Comparison of ENCODE assay signal across 21 cellular contexts in the genomic region with DNA sequence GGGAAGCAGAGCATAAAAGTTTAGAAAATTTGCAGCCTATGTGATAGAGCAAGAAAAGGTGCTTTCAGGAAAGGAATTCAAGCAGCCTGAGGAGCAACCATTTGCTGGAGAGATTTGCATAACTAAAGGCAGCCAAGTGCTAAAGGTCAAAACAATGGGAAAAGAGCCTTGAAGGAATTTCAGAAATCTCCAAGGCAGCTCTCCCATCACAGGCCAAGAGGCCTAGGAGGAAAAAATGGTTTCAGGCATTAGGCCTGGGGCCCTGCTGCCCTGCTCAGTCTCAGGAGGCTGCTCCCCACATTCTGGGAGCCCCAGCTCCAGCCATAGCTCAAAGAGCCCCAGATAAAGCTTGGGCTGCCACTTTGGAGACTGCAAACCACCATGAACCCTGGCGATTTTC.
DNase-seq lines count a peak whose midpoint lies in the region; ATAC-seq, FAIRE-seq and TF ChIP-seq lines count a peak whose summit lies in the region.
"Had no signal": no experiment of that assay in that cellular context is flagged by ENCODE, and none has a peak within 500 bp of the region (broad histone marks: within the 10 kb centered on the region; RNA-seq: fewer than 3 reads in every experiment).

No MANE protein-coding gene starts in this region.

- TF ChIP-seq EP300 in A549 (IDR thresholded peaks at IDR 0.05) = no peak

- CTCF ChIA-PET in A549 (lab: Yijun Ruan, JAX) (interaction anchor here (1.1 kb wide), 1 partner anchor 9 kb away, joined by 4 read pairs; no protein-coding TSS in a partner anchor), HEK293 (lab: Yijun Ruan, JAX) (no interaction called here)

- no peaks in the 10 kb centered on the region for H3K4me1 Mint-ChIP-seq in endothelial cell (ENCODE audit: unreplicated experiment)
- no peaks in the 10 kb centered on the region for H3K4me1 Mint-ChIP-seq in osteocyte (ENCODE audit: unreplicated experiment)

- no peak for ATAC-seq in A549
- ATAC-seq: CD8-positive, alpha-beta T cell had no signal

- no peak for TF ChIP-seq POLR2A in A549 (IDR thresholded peaks at IDR 0.05; ENCODE audit: low read length)

- H3K36me3 Mint-ChIP-seq in endothelial cell (ENCODE audit: low read depth, unreplicated experiment) (peaks cover 14% of the 10 kb centered on the region), osteocyte (ENCODE audit: unreplicated experiment) (peaks cover 4% of the 10 kb centered on the region)

- H3K27ac ChIP-seq in A549 (no peak overlapping the region), HEK293 (ENCODE audit: extremely low read depth, low read depth, low read length) (no peak overlapping the region)
- H3K27ac ChIP-seq: 22Rv1; BLaER1 treated with 17β-estradiol and CSF1 and Interleukin-3, amounts not matched to agents 10 nM and 100 nM; C4-2B had no signal

- peaks cover 2% of the 10 kb centered on the region for H3K27me3 Mint-ChIP-seq in endothelial cell (ENCODE audit: unreplicated experiment)
- H3K27me3 Mint-ChIP-seq in osteocyte (ENCODE audit: unreplicated experiment) = peaks cover 34% of the 10 kb centered on the region

- DNase-seq in DMS53 (lab: John Stamatoyannopoulos, UW) (peak; percentile 7), DMS53 treated with DMSO at 0.1 percent for 48 hours (lab: John Stamatoyannopoulos, UW; ENCODE audit: unreplicated experiment) (no peak), A549 (ENCODE audit: low read depth in 1 of 2, low spot score in 1 of 2) (no peak), endothelial cell (ENCODE audit: low spot score) (no peak), osteocyte (ENCODE audit: extremely low spot score, unreplicated experiment) (no peak), NCI-H2081 (lab: John Stamatoyannopoulos, UW) (no peak)
- DNase-seq: ACHN; BE2C; Caco-2; Calu3; CD4-positive, alpha-beta T cell; CD8-positive, alpha-beta T cell; DMS79 treated with DMSO at 0.1 percent for 48 hours; GF-D8 had no signal

- H3K4me1 ChIP-seq in A549 = no peaks in the 10 kb centered on the region
- no peaks in the 10 kb centered on the region for H3K4me1 ChIP-seq in HEK293 (ENCODE audit: control insufficient read depth, insufficient read depth, low read length)
- H3K4me1 ChIP-seq: BE2C; BLaER1 treated with 17β-estradiol and CSF1 and Interleukin-3, amounts not matched to agents 10 nM and 100 nM; Caco-2 had no signal

- no peak for FAIRE-seq in A549 (lab: Jason Lieb, UNC)
- FAIRE-seq: D721Med, G401.6, GM12891 had no signal

- TF ChIP-seq RAD21 in A549 (conservative IDR thresholded peaks at IDR 0.05 in 1 of 2, IDR thresholded peaks at IDR 0.05 in 1 of 2) = no peak

- TF ChIP-seq CTCF in A549 (IDR thresholded peaks at IDR 0.05) (no peak), HEK293 (tag by site-specific recombination; IDR thresholded peaks at IDR 0.05) (no peak), endothelial cell (IDR thresholded peaks at IDR 0.05; ENCODE audit: unreplicated experiment) (no peak), osteocyte (IDR thresholded peaks at IDR 0.05) (no peak)

- POLR2A ChIA-PET in A549 (lab: Yijun Ruan, JAX) = no interaction called here
- POLR2A ChIA-PET in HEK293 (lab: Yijun Ruan, JAX) = no interaction called here

- H3K4me3 ChIP-seq in A549 (no peak overlapping the region), HEK293 (ENCODE audit: low read depth, low read length) (no peak overlapping the region)

- no peaks in the 10 kb centered on the region for H3K36me3 ChIP-seq in HEK293 (ENCODE audit: control insufficient read depth in 2 of 2, insufficient read depth in 1 of 2, low read length in 2 of 2)
- H3K36me3 ChIP-seq: BE2C had no signal

- no peak overlapping the region for H3K27ac Mint-ChIP-seq in endothelial cell (ENCODE audit: unreplicated experiment)
- no peak overlapping the region for H3K27ac Mint-ChIP-seq in osteocyte (ENCODE audit: unreplicated experiment)
- H3K27ac Mint-ChIP-seq: CD4-positive, alpha-beta T cell; CD8-positive, alpha-beta T cell had no signal

- H3K4me2 ChIP-seq in A549 = no peak overlapping the region
- H3K4me2 ChIP-seq: BLaER1 treated with 17β-estradiol and CSF1 and Interleukin-3, amounts not matched to agents 10 nM and 100 nM had no signal

- H3K9me3 Mint-ChIP-seq in endothelial cell (ENCODE audit: unreplicated experiment) = peaks cover 25% of the 10 kb centered on the region
- peaks cover 19% of the 10 kb centered on the region for H3K9me3 Mint-ChIP-seq in osteocyte (ENCODE audit: unreplicated experiment)

- H3K9me3 ChIP-seq in A549 = peaks cover 15% of the 10 kb centered on the region; the same call in 2 of the 3 replicates
- no peaks in the 10 kb centered on the region for H3K9me3 ChIP-seq in HEK293 (ENCODE audit: control insufficient read depth, insufficient read depth, low read depth, low read length)
- H3K9me3 ChIP-seq: BE2C had no signal

- WGBS in A549 (ENCODE audit: missing lambda C conversion rate) = 0% methylated on average over 1 of the region's 1 CpG

- H3K4me3 Mint-ChIP-seq in endothelial cell (ENCODE audit: unreplicated experiment) (peak overlapping the region; percentile 60), osteocyte (ENCODE audit: unreplicated experiment) (no peak overlapping the region)
- H3K4me3 Mint-ChIP-seq: CD4-positive, alpha-beta T cell; CD8-positive, alpha-beta T cell had no signal

TF ChIP-seq in A549, 52 proteins besides CTCF, POLR2A, EP300 and RAD21:
- TF ChIP-seq ZFP36 (IDR thresholded peaks at IDR 0.05; ENCODE audit: borderline replicate concordance, partially characterized antibody) = peak; percentile 90
- TF ChIP-seq, protein P1, sequence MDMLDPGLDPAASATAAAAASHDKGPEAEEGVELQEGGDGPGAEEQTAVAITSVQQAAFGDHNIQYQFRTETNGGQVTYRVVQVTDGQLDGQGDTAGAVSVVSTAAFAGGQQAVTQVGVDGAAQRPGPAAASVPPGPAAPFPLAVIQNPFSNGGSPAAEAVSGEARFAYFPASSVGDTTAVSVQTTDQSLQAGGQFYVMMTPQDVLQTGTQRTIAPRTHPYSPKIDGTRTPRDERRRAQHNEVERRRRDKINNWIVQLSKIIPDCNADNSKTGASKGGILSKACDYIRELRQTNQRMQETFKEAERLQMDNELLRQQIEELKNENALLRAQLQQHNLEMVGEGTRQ (IDR thresholded peaks at IDR 0.05) = no peak

TF ChIP-seq in HEK293, 187 proteins besides CTCF, POLR2A, EP300 and RAD21:
- TF ChIP-seq TRIM28 (IDR thresholded peaks at IDR 0.05; ENCODE audit: borderline replicate concordance, low read length) (peak; percentile 97; the same call in 1 of the 2 replicates), ZNF585B (tag by site-specific recombination; IDR thresholded peaks at IDR 0.05) (peak; percentile 96), SETDB1 (IDR thresholded peaks at IDR 0.05; ENCODE audit: insufficient read length, low read length) (peak; percentile 96), ZNF18 (tag by site-specific recombination; IDR thresholded peaks at IDR 0.05) (no peak)
